Comparison of ENCODE assay signal across 8 cellular contexts in the genomic region with DNA sequence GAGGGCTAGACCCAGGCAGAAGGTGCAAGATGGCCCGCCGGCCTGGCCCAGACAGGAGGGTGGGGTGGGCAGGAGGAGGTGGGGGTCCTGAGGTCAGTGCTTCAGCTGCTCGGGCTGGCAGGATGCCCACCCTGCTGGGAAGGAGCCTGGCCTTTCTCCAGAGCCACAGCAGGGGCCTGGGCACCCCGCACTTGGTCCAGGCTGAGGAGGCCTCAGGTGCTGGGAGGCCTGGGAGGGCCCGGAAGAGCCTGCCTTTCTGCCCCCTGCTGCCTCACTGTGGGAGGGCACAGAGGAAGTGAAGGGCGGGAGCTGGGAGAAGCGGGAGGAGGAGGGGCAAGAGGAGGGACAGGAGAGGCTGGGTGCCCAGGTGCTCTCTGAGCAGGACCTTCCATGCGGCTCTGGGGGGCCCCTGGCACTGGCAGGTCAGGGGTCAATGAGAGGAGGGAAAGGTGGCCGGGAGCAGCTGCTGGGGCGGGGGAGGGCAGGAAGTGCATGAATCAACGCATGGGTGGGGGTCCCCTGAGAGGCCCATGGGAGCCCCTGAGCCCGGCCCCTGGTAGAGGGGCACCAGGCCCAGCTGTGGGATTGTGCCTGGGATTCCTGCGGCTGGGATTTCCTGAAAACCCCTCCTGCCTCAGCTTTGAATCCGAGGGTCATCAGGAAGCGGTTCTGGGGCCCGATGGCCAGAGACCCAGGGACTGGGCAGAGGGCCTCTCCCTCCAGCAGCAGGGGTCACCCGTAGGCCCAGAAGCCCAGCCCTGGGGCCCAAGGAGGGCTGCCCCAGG. TPM values are rescaled to one million over a fixed set of nuclear protein-coding genes. Genes with fewer than 3 reads are reported as not detected.
DNase-seq lines count a peak whose midpoint lies in the region; ATAC-seq and TF ChIP-seq lines count a peak whose summit lies in the region.

No MANE protein-coding gene starts in this region.

- no peaks in the 10 kb centered on the region for H3K27me3 Mint-ChIP-seq in CD4-positive, CD25-positive, alpha-beta regulatory T cell
- H3K27me3 Mint-ChIP-seq in chondrocyte (ENCODE audit: low read depth) = no peaks in the 10 kb centered on the region
- H3K27me3 Mint-ChIP-seq in naive B cell = no peaks in the 10 kb centered on the region

- peak; percentile 50 to 91 (median 62) for DNase-seq in CD4-positive, CD25-positive, alpha-beta regulatory T cell
- peak; percentile 85 for DNase-seq in MV-4-11 (lab: John Stamatoyannopoulos, UW)
- DNase-seq in chondrocyte (ENCODE audit: low spot score) = no peak
- peak; percentile 55 for DNase-seq in naive B cell
- no peak for DNase-seq in thoracic aorta (ENCODE audit: low spot score)
- no peak for DNase-seq in HEK293T (ENCODE audit: extremely low spot score)

- no peaks in the 10 kb centered on the region for H3K36me3 Mint-ChIP-seq in CD4-positive, CD25-positive, alpha-beta regulatory T cell
- H3K36me3 Mint-ChIP-seq in chondrocyte (ENCODE audit: low read depth) = no peaks in the 10 kb centered on the region
- H3K36me3 Mint-ChIP-seq in naive B cell = no peaks in the 10 kb centered on the region

- H3K4me1 ChIP-seq in CD4-positive, CD25-positive, alpha-beta regulatory T cell (ENCODE audit: control insufficient read depth, insufficient read depth, low read length, poor library complexity, severe bottlenecking) = peaks cover 47% of the 10 kb centered on the region
- peaks cover 0 to 10% of the 10 kb centered on the region in 2 donors for H3K4me1 ChIP-seq in thoracic aorta (ENCODE audit: control insufficient read depth in 1 of 2, low read depth in 2 of 2)

- peaks cover 0 to 1% (median 0%) of the 10 kb centered on the region in 7 donors for H3K9me3 Mint-ChIP-seq in CD4-positive, CD25-positive, alpha-beta regulatory T cell
- no peaks in the 10 kb centered on the region for H3K9me3 Mint-ChIP-seq in chondrocyte (ENCODE audit: low read depth)
- H3K9me3 Mint-ChIP-seq in naive B cell = no peaks in the 10 kb centered on the region

- peak; percentile 62 for ATAC-seq in CD4-positive, CD25-positive, alpha-beta regulatory T cell (ENCODE audit: low read depth in 2 of 2)
- ATAC-seq in GM21528 (IDR thresholded peaks at IDR 0.05; ENCODE audit: low FRiP score, unreplicated experiment) (peak; percentile 69), naive B cell (ENCODE audit: low read depth in 2 of 2) (peak; percentile 16 to 38), thoracic aorta (ENCODE audit: insufficient number of reproducible peaks, low FRiP score, low read depth) (no peak)

- peak overlapping the region; percentile 76 to 82 (median 81) for H3K4me3 Mint-ChIP-seq in CD4-positive, CD25-positive, alpha-beta regulatory T cell
- no peak overlapping the region for H3K4me3 Mint-ChIP-seq in chondrocyte (ENCODE audit: unreplicated experiment)
- peak overlapping the region; percentile 51 to 91 (median 68) for H3K4me3 Mint-ChIP-seq in naive B cell

- TF ChIP-seq CTCF in WI38 (IDR thresholded peaks at IDR 0.05; ENCODE audit: low read depth, low read length) (peak; percentile 20; the same call in 1 of the 2 replicates), chondrocyte (IDR thresholded peaks at IDR 0.05) (peak; percentile 76), thoracic aorta (IDR thresholded peaks at IDR 0.05) (no peak)

- peak overlapping the region; percentile 99 for H3K27ac Mint-ChIP-seq in CD4-positive, CD25-positive, alpha-beta regulatory T cell
- H3K27ac Mint-ChIP-seq in chondrocyte (ENCODE audit: unreplicated experiment) (peak overlapping the region; percentile 92), naive B cell (peak overlapping the region; percentile 96 to 99 (median 98))

- no peaks in the 10 kb centered on the region for H3K9me3 ChIP-seq in CD4-positive, CD25-positive, alpha-beta regulatory T cell (ENCODE audit: control insufficient read depth in 2 of 2, low read length in 2 of 2)
- no peaks in the 10 kb centered on the region for H3K9me3 ChIP-seq in thoracic aorta

- H3K36me3 ChIP-seq in CD4-positive, CD25-positive, alpha-beta regulatory T cell (ENCODE audit: control insufficient read depth, insufficient read depth, low read length) = no peaks in the 10 kb centered on the region
- H3K36me3 ChIP-seq in thoracic aorta = no peaks in the 10 kb centered on the region

- H3K27me3 ChIP-seq in CD4-positive, CD25-positive, alpha-beta regulatory T cell (ENCODE audit: control insufficient read depth, insufficient read depth, low read length) = no peaks in the 10 kb centered on the region
- no peaks in the 10 kb centered on the region for H3K27me3 ChIP-seq in thoracic aorta (replicated peaks; ENCODE audit: insufficient read depth)

- no peak overlapping the region for H3K4me3 ChIP-seq in CD4-positive, CD25-positive, alpha-beta regulatory T cell (ENCODE audit: low read depth, low read length)
- H3K4me3 ChIP-seq in WI38 (ENCODE audit: low read depth, low read length) (no peak overlapping the region), thoracic aorta (peak overlapping the region; percentile 4)

- peak overlapping the region; percentile 94 for H3K27ac ChIP-seq in CD4-positive, CD25-positive, alpha-beta regulatory T cell (ENCODE audit: insufficient read depth, low read length, poor library complexity, severe bottlenecking)
- H3K27ac ChIP-seq in thoracic aorta = no peak overlapping the region

- peaks cover 0 to 50% (median 18%) of the 10 kb centered on the region in 4 donors for H3K4me1 Mint-ChIP-seq in CD4-positive, CD25-positive, alpha-beta regulatory T cell
- H3K4me1 Mint-ChIP-seq in chondrocyte (ENCODE audit: low read depth) (peaks cover 36% of the 10 kb centered on the region), naive B cell (peaks cover 40 to 47% (median 43%) of the 10 kb centered on the region in 3 donors)

- CTCF ChIA-PET in HEK293T (lab: Yijun Ruan, JAX) = interaction anchor here (0.9 kb wide), 1 partner anchor 37 kb away, joined by 3 read pairs; no protein-coding TSS in a partner anchor

- POLR2A ChIA-PET in HEK293T (lab: Yijun Ruan, JAX) = interaction anchor here (2.3 kb wide), 1 partner anchor 12 kb away, joined by 5 read pairs; no protein-coding TSS in a partner anchor

TF ChIP-seq in HEK293T, 16 proteins besides CTCF, POLR2A, EP300 and RAD21:
- no peak for TF ChIP-seq ARNT (IDR thresholded peaks at IDR 0.05)
- TF ChIP-seq, protein P1, sequence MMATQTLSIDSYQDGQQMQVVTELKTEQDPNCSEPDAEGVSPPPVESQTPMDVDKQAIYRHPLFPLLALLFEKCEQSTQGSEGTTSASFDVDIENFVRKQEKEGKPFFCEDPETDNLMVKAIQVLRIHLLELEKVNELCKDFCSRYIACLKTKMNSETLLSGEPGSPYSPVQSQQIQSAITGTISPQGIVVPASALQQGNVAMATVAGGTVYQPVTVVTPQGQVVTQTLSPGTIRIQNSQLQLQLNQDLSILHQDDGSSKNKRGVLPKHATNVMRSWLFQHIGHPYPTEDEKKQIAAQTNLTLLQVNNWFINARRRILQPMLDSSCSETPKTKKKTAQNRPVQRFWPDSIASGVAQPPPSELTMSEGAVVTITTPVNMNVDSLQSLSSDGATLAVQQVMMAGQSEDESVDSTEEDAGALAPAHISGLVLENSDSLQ (IDR thresholded peaks at IDR 0.05) = no peak
- TF ChIP-seq SUZ12 (IDR thresholded peaks at IDR 0.05) = no peak
TF ChIP-seq in HEK293T: peak in this region for 0.

RNA-seq across cellular contexts. Expression of a gene that starts 49.9 kb away (rescaled TPM):
- total RNA-seq in CD4-positive, CD25-positive, alpha-beta regulatory T cell = 10.9 TPM
- polyA plus RNA-seq in CD4-positive, CD25-positive, alpha-beta regulatory T cell = 1 to 10 TPM in 1 of 4 donors, under 1 TPM in 3; 0.56 to 1.4 (median 0.87) TPM
- total RNA-seq in chondrocyte = 9.9 to 13.9 TPM (median 13.2 TPM) in 3 replicates
- polyA plus RNA-seq in naive B cell (ENCODE audit: low read depth in 6 of 6) = 10 to 100 TPM in 1 of 6 donors, 1 to 10 TPM in 5; 3.3 to 10.3 (median 6.2) TPM
- 1 to 10 TPM; 5.3 to 7.8 TPM for total RNA-seq in thoracic aorta

Comparison
In these comparisons a context has a peak if more than half of its experiments do, and no peak if none do; other contexts are left out.
1. DNase-seq: peak in CD4-positive, CD25-positive, alpha-beta regulatory T cell (3 of 3), MV-4-11 (single experiment) and naive B cell (single experiment); none in chondrocyte (single experiment), thoracic aorta (single experiment) and HEK293T (single experiment).
2. Peak in every context shown above with its lines, with median percentiles within 50 percentile points of each other: H3K27ac Mint-ChIP-seq.